In genomic region chr12:54054442-54055332, GRCh38 we compare ENCODE assay signal across 1 cellular context.
TF ChIP-seq lines count a peak whose summit lies in the region.

No MANE protein-coding gene starts in this region.

TF ChIP-seq in HEK293, 187 proteins besides CTCF, POLR2A, EP300 and RAD21 (continued from another document and continues in another):
- TF ChIP-seq ZNF433 (tag by site-specific recombination; IDR thresholded peaks at IDR 0.05; ENCODE audit: low read depth) (no peak), GLIS1 (tag by site-specific recombination; IDR thresholded peaks at IDR 0.05) (peak; percentile 92), ZNF175 (tag by site-specific recombination; IDR thresholded peaks at IDR 0.05) (no peak), ZNF114 (tag by site-specific recombination; IDR thresholded peaks at IDR 0.05) (no peak), TCF7L2 (IDR thresholded peaks at IDR 0.05; ENCODE audit: borderline replicate concordance, low read depth, low read length) (peak; percentile 17; the same call in 1 of the 2 replicates), ZNF521 (tag by site-specific recombination; IDR thresholded peaks at IDR 0.05) (no peak), REST (tag by site-specific recombination; IDR thresholded peaks at IDR 0.05) (no peak), ZNF510 (tag by site-specific recombination; IDR thresholded peaks at IDR 0.05; ENCODE audit: insufficient replicate concordance) (no peak), ZNF660 (tag by site-specific recombination; IDR thresholded peaks at IDR 0.05) (0 out of 2 replicates have a peak, but pooled peaks have one; percentile 15), MZF1 (tag by site-specific recombination; IDR thresholded peaks at IDR 0.05; ENCODE audit: borderline replicate concordance) (peak; percentile 81), KLF1 (tag by site-specific recombination; IDR thresholded peaks at IDR 0.05) (peak; percentile 38), ZNF580 (tag by site-specific recombination; IDR thresholded peaks at IDR 0.05) (peak; percentile 88), PRDM6 (tag by site-specific recombination; IDR thresholded peaks at IDR 0.05) (peak; percentile 94), RBAK (tag by site-specific recombination; IDR thresholded peaks at IDR 0.05) (no peak), ZSCAN4 (tag by site-specific recombination; IDR thresholded peaks at IDR 0.05) (no peak), INSM2 (tag by site-specific recombination; IDR thresholded peaks at IDR 0.05) (peak; percentile 62; the same call in 1 of the 2 replicates), ZNF664 (tag by site-specific recombination; IDR thresholded peaks at IDR 0.05) (no peak), ZBTB1 (tag by site-specific recombination; IDR thresholded peaks at IDR 0.05) (peak; percentile 49; the same call in 1 of the 2 replicates), ZNF214 (tag by site-specific recombination; IDR thresholded peaks at IDR 0.05; ENCODE audit: borderline replicate concordance) (no peak), ZNF473 (tag by site-specific recombination; IDR thresholded peaks at IDR 0.05) (no peak), ZNF518A (tag by site-specific recombination; conservative IDR thresholded peaks at IDR 0.05; ENCODE audit: low read depth) (no peak), SP2 (tag by site-specific recombination; IDR thresholded peaks at IDR 0.05) (no peak), ZNF830 (tag by site-specific recombination; IDR thresholded peaks at IDR 0.05; ENCODE audit: low read depth) (no peak), ZIC2 (tag by site-specific recombination; IDR thresholded peaks at IDR 0.05) (peak; percentile 72), OVOL3 (tag by site-specific recombination; IDR thresholded peaks at IDR 0.05) (peak; percentile 92), ZNF350 (tag by site-specific recombination; IDR thresholded peaks at IDR 0.05) (no peak), ZNF112 (tag by site-specific recombination; IDR thresholded peaks at IDR 0.05) (no peak), ZNF274 (IDR thresholded peaks at IDR 0.05; ENCODE audit: low read length) (no peak), ZNF274 (tag by site-specific recombination; IDR thresholded peaks at IDR 0.05; ENCODE audit: borderline replicate concordance) (no peak), ZNF157 (tag by site-specific recombination; IDR thresholded peaks at IDR 0.05) (no peak), ZEB2 (tag by site-specific recombination; IDR thresholded peaks at IDR 0.05) (peak; percentile 54), ZSCAN23 (tag by site-specific recombination; IDR thresholded peaks at IDR 0.05) (no peak), KLF16 (tag by site-specific recombination; IDR thresholded peaks at IDR 0.05) (peak; percentile 63; the same call in 1 of the 2 replicates), ZNF692 (tag by site-specific recombination; IDR thresholded peaks at IDR 0.05) (no peak; the same call in 1 of the 2 replicates), ZNF211 (tag by site-specific recombination; IDR thresholded peaks at IDR 0.05; ENCODE audit: low read depth) (no peak), ZNF449 (tag by site-specific recombination; IDR thresholded peaks at IDR 0.05) (no peak), ZNF48 (tag by site-specific recombination; IDR thresholded peaks at IDR 0.05) (no peak), ZFP41 (tag by site-specific recombination; IDR thresholded peaks at IDR 0.05; ENCODE audit: borderline replicate concordance) (no peak), ZNF169 (tag by site-specific recombination; IDR thresholded peaks at IDR 0.05) (no peak), REPIN1 (tag by site-specific recombination; IDR thresholded peaks at IDR 0.05; ENCODE audit: low read depth) (no peak), ZNF10 (tag by site-specific recombination; IDR thresholded peaks at IDR 0.05) (peak; percentile 33; the same call in 1 of the 2 replicates), GLIS2 (tag by site-specific recombination; IDR thresholded peaks at IDR 0.05) (peak; percentile 60), ZNF26 (tag by site-specific recombination; IDR thresholded peaks at IDR 0.05) (no peak), ZNF292 (tag by site-specific recombination; IDR thresholded peaks at IDR 0.05; ENCODE audit: borderline replicate concordance, low read depth) (no peak), ZNF776 (tag by site-specific recombination; IDR thresholded peaks at IDR 0.05; ENCODE audit: borderline replicate concordance) (no peak), ZNF302 (tag by site-specific recombination; IDR thresholded peaks at IDR 0.05; ENCODE audit: low read depth) (no peak), ZNF248 (tag by site-specific recombination; IDR thresholded peaks at IDR 0.05) (no peak), ZNF843 (tag by site-specific recombination; IDR thresholded peaks at IDR 0.05) (peak; percentile 98), ZNF768 (tag by site-specific recombination; IDR thresholded peaks at IDR 0.05) (no peak), OSR2 (tag by site-specific recombination; IDR thresholded peaks at IDR 0.05) (peak; percentile 99), ZNF747 (tag by site-specific recombination; IDR thresholded peaks at IDR 0.05) (no peak), ZNF24 (tag by site-specific recombination; IDR thresholded peaks at IDR 0.05) (peak; percentile 84)
